Comparison of ENCODE assay signal across 8 cellular contexts in the genomic region with DNA sequence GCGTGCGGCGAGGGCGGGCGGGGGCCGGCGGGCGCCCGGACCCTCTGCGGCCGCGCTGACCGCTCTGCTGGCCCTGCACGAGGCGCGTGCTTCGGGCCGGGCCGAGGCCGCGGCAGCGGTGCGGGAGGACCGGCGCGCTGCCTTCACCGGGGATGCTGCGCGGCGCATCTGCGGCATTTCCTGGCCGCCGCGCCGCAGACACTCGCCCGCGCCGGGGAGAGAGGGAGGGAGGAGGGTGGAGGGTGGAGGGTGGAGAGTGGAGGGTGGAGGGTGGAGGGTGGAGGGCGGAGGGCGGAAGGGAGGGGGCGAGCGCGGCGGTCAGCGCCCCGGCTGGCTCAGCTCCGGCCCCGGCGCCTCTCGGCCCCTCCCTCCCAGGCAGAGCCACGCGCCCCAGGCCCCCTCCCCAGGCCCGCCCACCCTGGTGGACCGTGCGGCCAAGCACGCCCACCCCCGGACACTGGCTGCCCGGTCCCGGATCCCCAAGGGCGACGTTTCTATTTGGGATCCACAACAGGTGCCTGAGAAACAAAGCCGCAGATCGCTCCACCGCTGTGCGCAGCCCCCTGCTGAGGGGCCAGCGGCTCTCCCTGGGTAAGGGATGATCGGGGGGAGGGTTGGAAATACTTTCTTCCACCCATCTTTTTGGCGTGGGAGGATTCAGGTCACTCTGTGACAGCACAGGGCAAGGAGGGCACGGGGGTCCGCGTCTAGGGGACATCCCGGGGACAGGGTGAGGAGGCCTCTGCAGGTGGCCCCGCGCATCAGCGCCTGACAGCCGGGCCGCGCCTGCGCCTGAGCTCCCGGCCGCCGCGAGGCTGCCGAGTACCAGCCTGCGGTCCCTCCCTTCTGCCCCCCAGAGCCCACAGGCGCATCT.
DNase-seq lines count a peak whose midpoint lies in the region; ATAC-seq and TF ChIP-seq lines count a peak whose summit lies in the region.

No MANE protein-coding gene starts in this region.

- peaks cover 43% of the 10 kb centered on the region for H3K27me3 Mint-ChIP-seq in IgD-negative memory B cell
- H3K27me3 Mint-ChIP-seq in glutamatergic neuron (ENCODE audit: unreplicated experiment) = peaks cover 13% of the 10 kb centered on the region
- H3K27me3 Mint-ChIP-seq in osteocyte (ENCODE audit: unreplicated experiment) = no peaks in the 10 kb centered on the region

- H3K4me1 ChIP-seq in urinary bladder (ENCODE audit: insufficient read depth) = no peaks in the 10 kb centered on the region

- DNase-seq in EL (peak; percentile 87), RPMI7951 (ENCODE audit: low read depth) (peak; percentile 79), glutamatergic neuron (peak; percentile 89), osteocyte (ENCODE audit: extremely low spot score, unreplicated experiment) (peak; percentile 95)
- DNase-seq in activated naive CD4-positive, alpha-beta T cell treated with anti-CD3 and anti-CD28 coated beads, Interleukin-2, amount 50 U/mL, for 16 hours = peak; percentile 68

- peak overlapping the region; percentile 74 for H3K4me3 ChIP-seq in urinary bladder (ENCODE audit: low read depth, low read length)

- H3K4me3 Mint-ChIP-seq in IgD-negative memory B cell (peak overlapping the region in 3 of 4 donors; percentile 9 to 81 (median 22)), glutamatergic neuron (ENCODE audit: unreplicated experiment) (peak overlapping the region; percentile 90), osteocyte (ENCODE audit: unreplicated experiment) (peak overlapping the region; percentile 97)

- peak; percentile 92 for ATAC-seq in GM21576 (IDR thresholded peaks at IDR 0.05; ENCODE audit: unreplicated experiment)

- TF ChIP-seq CTCF in glutamatergic neuron (IDR thresholded peaks at IDR 0.05; ENCODE audit: partially characterized antibody, unreplicated experiment) (peak; percentile 29), osteocyte (IDR thresholded peaks at IDR 0.05) (peak; percentile 79)

- under 1% methylated on average over 87 of the region's 87 CpGs for WGBS in urinary bladder

- H3K36me3 ChIP-seq in urinary bladder (ENCODE audit: insufficient read depth) = no peaks in the 10 kb centered on the region

- H3K36me3 Mint-ChIP-seq in IgD-negative memory B cell (no peaks in the 10 kb centered on the region), glutamatergic neuron (ENCODE audit: unreplicated experiment) (no peaks in the 10 kb centered on the region), osteocyte (ENCODE audit: unreplicated experiment) (peaks cover 3% of the 10 kb centered on the region)

- H3K27ac Mint-ChIP-seq in IgD-negative memory B cell (no peak overlapping the region), glutamatergic neuron (ENCODE audit: unreplicated experiment) (peak overlapping the region; percentile 96), osteocyte (ENCODE audit: unreplicated experiment) (peak overlapping the region; percentile 74)

- peak overlapping the region; percentile 46 for H3K27ac ChIP-seq in urinary bladder (ENCODE audit: low read depth)

- H3K4me1 Mint-ChIP-seq in IgD-negative memory B cell (peaks cover 0 to 8% (median 7%) of the 10 kb centered on the region in 3 donors), glutamatergic neuron (ENCODE audit: low read depth, unreplicated experiment) (peaks cover 29% of the 10 kb centered on the region), osteocyte (ENCODE audit: unreplicated experiment) (peaks cover 39% of the 10 kb centered on the region)

- no peaks in the 10 kb centered on the region for H3K9me3 Mint-ChIP-seq in IgD-negative memory B cell
- peaks cover 18% of the 10 kb centered on the region for H3K9me3 Mint-ChIP-seq in glutamatergic neuron (ENCODE audit: unreplicated experiment)
- H3K9me3 Mint-ChIP-seq in osteocyte (ENCODE audit: unreplicated experiment) = no peaks in the 10 kb centered on the region

Comparison
In these comparisons a context has a peak if more than half of its experiments do, and no peak if none do; other contexts are left out.
1. Peak in every context shown above with its lines: DNase-seq, ATAC-seq, H3K4me3 ChIP-seq and H3K27ac ChIP-seq.
2. H3K27ac Mint-ChIP-seq: peak in glutamatergic neuron (single experiment) and osteocyte (single experiment); none in IgD-negative memory B cell (0 of 3).
3. H3K4me3 Mint-ChIP-seq: peak in every context shown above with its lines; median percentile 97 in osteocyte; 90 in glutamatergic neuron; 22 in IgD-negative memory B cell.